ENCODE assay signal across 26 cellular contexts in genomic region chr19:32824136-32824835, GRCh38. TPM values are rescaled to one million over a fixed set of nuclear protein-coding genes. Genes with fewer than 3 reads are reported as not detected.
DNase-seq lines count a peak whose midpoint lies in the region; ATAC-seq and TF ChIP-seq lines count a peak whose summit lies in the region.
"Had no signal": no experiment of that assay in that cellular context is flagged by ENCODE, and none has a peak within 500 bp of the region (broad histone marks: within the 10 kb centered on the region; RNA-seq: fewer than 3 reads in every experiment).

No MANE protein-coding gene starts in this region.

- H3K36me3 ChIP-seq in Karpas-422 (ENCODE audit: insufficient read depth, low read length) = no peaks in the 10 kb centered on the region

- no peak overlapping the region for H2AFZ ChIP-seq in Karpas-422 (ENCODE audit: low read length)

- H3K27ac ChIP-seq in Karpas-422 (ENCODE audit: low read length) = no peak overlapping the region
- H3K27ac ChIP-seq: KMS-11, psoas muscle, skin epidermis, testis had no signal

- no peaks in the 10 kb centered on the region for H3K79me2 ChIP-seq in Karpas-422 (ENCODE audit: low read length)

- peaks cover 13% of the 10 kb centered on the region for H3K4me1 Mint-ChIP-seq in nephron
- H3K4me1 Mint-ChIP-seq in type B pancreatic cell (ENCODE audit: unreplicated experiment) = peaks cover 10% of the 10 kb centered on the region
- H3K4me1 Mint-ChIP-seq: CD14-positive monocyte had no signal

- peaks cover 12% of the 10 kb centered on the region for H3K27me3 Mint-ChIP-seq in nephron (ENCODE audit: low read depth)
- peaks cover 9% of the 10 kb centered on the region for H3K27me3 Mint-ChIP-seq in type B pancreatic cell

- H3K9me3 Mint-ChIP-seq in nephron (no peaks in the 10 kb centered on the region), type B pancreatic cell (no peaks in the 10 kb centered on the region)
- H3K9me3 Mint-ChIP-seq: CD14-positive monocyte; H9; naive thymus-derived CD8-positive, alpha-beta T cell; stimulated activated naive B cell treated with anti-CD40 and anti-IgM and Interleukin-4, amounts not matched to agents 10 μg/mL and 1 μg/mL and 100 μg/mL, for 72 hours had no signal

- no peaks in the 10 kb centered on the region for H3K9me3 ChIP-seq in Karpas-422 (ENCODE audit: low read length)
- H3K9me3 ChIP-seq: psoas muscle, testis had no signal

- H3K27ac Mint-ChIP-seq in nephron (peak overlapping the region in 1 of 3 experiments; percentile 40), type B pancreatic cell (no peak overlapping the region)
- H3K27ac Mint-ChIP-seq: activated CD8-positive, alpha-beta T cell treated with anti-CD3 and anti-CD28 coated beads, Interleukin-2, amount 10 ng/mL, durations not matched to agents 7 days and 5 days; stimulated activated naive B cell treated with anti-CD40 and anti-IgM and Interleukin-4, amounts not matched to agents 10 μg/mL and 1 μg/mL and 100 μg/mL, for 72 hours had no signal

- ATAC-seq in GM21529 (IDR thresholded peaks at IDR 0.05; ENCODE audit: unreplicated experiment) = no peak
- ATAC-seq: activated CD4-positive, CD25-positive, alpha-beta regulatory T cell treated with anti-CD3 and anti-CD28 coated beads, Interleukin-2, amount 50 U/mL, for 24 hours; activated CD8-positive, alpha-beta T cell treated with anti-CD3 and anti-CD28 coated beads, Interleukin-2, amount 10 ng/mL, durations not matched to agents 7 days and 5 days; naive thymus-derived CD8-positive, alpha-beta T cell; psoas muscle; stimulated activated naive B cell treated with anti-CD40 and anti-IgM and Interleukin-4, amounts not matched to agents 10 μg/mL and 1 μg/mL and 100 μg/mL, for 72 hours had no signal

- no peaks in the 10 kb centered on the region for H3K27me3 ChIP-seq in Karpas-422 (ENCODE audit: low read length)
- H3K27me3 ChIP-seq: testis had no signal

- no peak overlapping the region for H3K9ac ChIP-seq in Karpas-422 (ENCODE audit: low read length)
- H3K9ac ChIP-seq: KMS-11 had no signal

- no peak overlapping the region for H3K4me3 ChIP-seq in Karpas-422 (ENCODE audit: low read length)
- H3K4me3 ChIP-seq: psoas muscle, skin epidermis, testis had no signal

- H3K4me2 ChIP-seq in Karpas-422 (ENCODE audit: low read depth, low read length, poor library complexity, severe bottlenecking) = no peak overlapping the region
- H3K4me2 ChIP-seq: KMS-11 had no signal

- peak; percentile 8 for DNase-seq in COLO668 (lab: John Stamatoyannopoulos, UW; ENCODE audit: unreplicated experiment)
- peak; percentile 17 for DNase-seq in Karpas-422
- DNase-seq in dermis microvascular lymphatic vessel endothelial cell (ENCODE audit: low read depth in 2 of 2) = peak; percentile 7 to 47
- no peak for DNase-seq in DMS114 treated with DMSO at 0.1 percent for 48 hours (lab: John Stamatoyannopoulos, UW; ENCODE audit: unreplicated experiment)
- no peak for DNase-seq in type B pancreatic cell (ENCODE audit: extremely low spot score, unreplicated experiment)
- no peak for DNase-seq in SKM-1 (lab: John Stamatoyannopoulos, UW; ENCODE audit: unreplicated experiment)
- DNase-seq: activated CD8-positive, alpha-beta T cell treated with anti-CD3 and anti-CD28 coated beads, Interleukin-2, amount 10 ng/mL, durations not matched to agents 7 days and 5 days; activated gamma-delta T cell treated with Interleukin-2 at 50 U/mL for 16 hours; activated T-cell treated with anti-CD3 and anti-CD28 coated beads, Interleukin-2, amount 50 U/mL, for 1 hour; H9; mesenchymal stem cell; naive thymus-derived CD8-positive, alpha-beta T cell; NCI-H2081 treated with DMSO at 0.1 percent for 48 hours; psoas muscle; stimulated activated CD4-positive, alpha-beta T cell treated with anti-CD3 and anti-CD28 coated beads, Interleukin-2, amount 100 ng/mL, for 48 hours; stimulated activated naive B cell treated with anti-CD40 and anti-IgM and Interleukin-4, amounts not matched to agents 10 μg/mL and 1 μg/mL and 100 μg/mL, for 72 hours; T1000; testis had no signal

- peaks cover under 1% of the 10 kb centered on the region for H3K36me3 Mint-ChIP-seq in nephron (ENCODE audit: low read depth)
- no peaks in the 10 kb centered on the region for H3K36me3 Mint-ChIP-seq in type B pancreatic cell
- H3K36me3 Mint-ChIP-seq: CD14-positive monocyte; naive thymus-derived CD8-positive, alpha-beta T cell; stimulated activated naive B cell treated with anti-CD40 and anti-IgM and Interleukin-4, amounts not matched to agents 10 μg/mL and 1 μg/mL and 100 μg/mL, for 72 hours had no signal

- TF ChIP-seq CTCF in nephron (IDR thresholded peaks at IDR 0.05; ENCODE audit: unreplicated experiment in 3 of 3) = no peak
- TF ChIP-seq CTCF in type B pancreatic cell (conservative IDR thresholded peaks at IDR 0.05) = no peak

- H3K4me3 Mint-ChIP-seq in nephron (peak overlapping the region; percentile 2 to 36 (median 35)), type B pancreatic cell (no peak overlapping the region)
- H3K4me3 Mint-ChIP-seq: activated CD8-positive, alpha-beta T cell treated with anti-CD3 and anti-CD28 coated beads, Interleukin-2, amount 10 ng/mL, durations not matched to agents 7 days and 5 days; stimulated activated naive B cell treated with anti-CD40 and anti-IgM and Interleukin-4, amounts not matched to agents 10 μg/mL and 1 μg/mL and 100 μg/mL, for 72 hours had no signal

- no peaks in the 10 kb centered on the region for H4K20me1 ChIP-seq in Karpas-422 (ENCODE audit: insufficient read depth, low read depth, low read length)

- H3K9me2 ChIP-seq in Karpas-422 (replicated peaks; ENCODE audit: insufficient read depth, low read length) = no peaks in the 10 kb centered on the region

- H3K4me1 ChIP-seq in Karpas-422 (ENCODE audit: low read length) = no peaks in the 10 kb centered on the region
- H3K4me1 ChIP-seq: psoas muscle, testis had no signal

RNA-seq across cellular contexts. Expression of gene SLC7A9, which starts 45.3 kb away (rescaled TPM):
- not detected in 2 replicates for total RNA-seq in Karpas-422 (2014; rRNA removed; shearing (Covaris generic); ENCODE audit: low replicate concordance)
- total RNA-seq in dermis microvascular lymphatic vessel endothelial cell (under 0.01 TPM in 2 replicates), type B pancreatic cell (ENCODE audit: low replicate concordance) (3.1 and 7.9 TPM in 2 replicates)
- total RNA-seq: H9, kidney epithelial cell, RPMI7951 had no signal

Comparison
In these comparisons a context has a peak if more than half of its experiments do, and no peak if none do; other contexts are left out.
1. DNase-seq: peak in COLO668 (single experiment), Karpas-422 (single experiment) and dermis microvascular lymphatic vessel endothelial cell (2 of 2); none in DMS114 treated with DMSO at 0.1 percent for 48 hours (single experiment), type B pancreatic cell (single experiment) and SKM-1 (single experiment).